9 cellular contexts compared by ENCODE assay signal in genomic region chr9:125705893-125706292, GRCh38. TPM values are rescaled to one million over a fixed set of nuclear protein-coding genes. Genes with fewer than 3 reads are reported as not detected.
A peak's percentile ranks its signal among the peaks of the same experiment; 100 is the strongest.
DNase-seq lines count a peak whose midpoint lies in the region; ATAC-seq and TF ChIP-seq lines count a peak whose summit lies in the region.
"Had no signal": no experiment of that assay in that cellular context is flagged by ENCODE, and none has a peak within 500 bp of the region (broad histone marks: within the 10 kb centered on the region; RNA-seq: fewer than 3 reads in every experiment).

No MANE protein-coding gene starts in this region.

- H3K4me3 Mint-ChIP-seq in memory B cell: peak overlapping the region; percentile 86

- no peaks in the 10 kb centered on the region for H3K9me3 Mint-ChIP-seq in memory B cell

- TF ChIP-seq CTCF in cardiac muscle cell (IDR thresholded peaks at IDR 0.05; ENCODE audit: low read depth, low read length) (no peak), astrocyte of the spinal cord (IDR thresholded peaks at IDR 0.05; ENCODE audit: low read depth, low read length) (no peak), upper lobe of right lung (IDR thresholded peaks at IDR 0.05) (no peak)

- H3K27ac ChIP-seq in cardiac muscle cell (no peak overlapping the region), upper lobe of right lung (no peak overlapping the region)

- in situ Hi-C loops in astrocyte of the spinal cord (cut with HindIII; ENCODE audit: low sequenced_read_pairs): no loop called here

- peaks cover 44% of the 10 kb centered on the region for H3K4me1 Mint-ChIP-seq in memory B cell

- no peaks in the 10 kb centered on the region for H3K27me3 ChIP-seq in cardiac muscle cell
- H3K27me3 ChIP-seq in upper lobe of right lung: no peaks in the 10 kb centered on the region

- H3K36me3 Mint-ChIP-seq in memory B cell: peaks cover 9% of the 10 kb centered on the region

- peaks cover 2% of the 10 kb centered on the region for H3K27me3 Mint-ChIP-seq in memory B cell

- H3K36me3 ChIP-seq in cardiac muscle cell (no peaks in the 10 kb centered on the region), upper lobe of right lung (no peaks in the 10 kb centered on the region)

- H3K9me3 ChIP-seq in cardiac muscle cell (ENCODE audit: low read depth) (no peaks in the 10 kb centered on the region), upper lobe of right lung (no peaks in the 10 kb centered on the region)

- ATAC-seq in left ventricle myocardium superior (no peak), memory B cell (ENCODE audit: low read depth) (no peak), upper lobe of right lung (no peak), GM18520 (IDR thresholded peaks at IDR 0.05; ENCODE audit: unreplicated experiment) (no peak), HG03520 (IDR thresholded peaks at IDR 0.05; ENCODE audit: unreplicated experiment) (no peak)

- peak overlapping the region; percentile 82 for H3K4me3 ChIP-seq in cardiac muscle cell
- H3K4me3 ChIP-seq in astrocyte of the spinal cord (ENCODE audit: low read depth, low read length): peak overlapping the region; percentile 82
- H3K4me3 ChIP-seq in upper lobe of right lung: peak overlapping the region; percentile 97

- H3K4me1 ChIP-seq in cardiac muscle cell (ENCODE audit: low read depth) (peaks cover 19% of the 10 kb centered on the region), upper lobe of right lung (peaks cover 15% of the 10 kb centered on the region)

- peak overlapping the region; percentile 91 for H3K27ac Mint-ChIP-seq in memory B cell

- intact Hi-C loops in left ventricle myocardium superior (cut with micrococcal nuclease): no loop called here
- intact Hi-C loops in upper lobe of right lung (cut with DNase I): no loop called here

- DNase-seq in cardiac muscle cell (ENCODE audit: low read depth in 1 of 2, low spot score in 1 of 2) (no peak), left ventricle myocardium superior (no peak), astrocyte of the spinal cord (ENCODE audit: low read depth, low spot score) (no peak), memory B cell (ENCODE audit: low spot score in 2 of 2) (no peak), upper lobe of right lung (no peak)
- no peak for DNase-seq in stimulated activated CD4-positive, alpha-beta T cell treated with anti-CD3 and anti-CD28 coated beads, Interleukin-4, amount 100 ng/mL, for 24 hours
- DNase-seq: cerebellar nuclear complex had no signal

RNA-seq across cellular contexts. Expression of gene MAPKAP1, which starts 1.1 kb away (rescaled TPM):
- 85.6 and 103 TPM in 2 replicates for total RNA-seq in cardiac muscle cell
- 66.7 TPM in 2 replicates for polyA plus RNA-seq in cardiac muscle cell
- total RNA-seq in left ventricle myocardium superior: 146 TPM
- 76.8 TPM for total RNA-seq in upper lobe of right lung

RNA-seq across cellular contexts. Expression of gene PBX3, which starts 41.3 kb away (rescaled TPM):
- total RNA-seq in cardiac muscle cell: 134 and 293 TPM in 2 replicates
- polyA plus RNA-seq in cardiac muscle cell: 133 and 159 TPM in 2 replicates
- total RNA-seq in left ventricle myocardium superior: 50.4 TPM
- total RNA-seq in upper lobe of right lung: 48.6 TPM
